ENCODE assay signal across 8 cellular contexts in genomic region chr7:130912086-130912909, GRCh38.
A peak's percentile ranks its signal among the peaks of the same experiment; 100 is the strongest.
DNase-seq lines count a peak whose midpoint lies in the region; ATAC-seq and TF ChIP-seq lines count a peak whose summit lies in the region.

No MANE protein-coding gene starts in this region.

- H4K20me1 ChIP-seq in DND-41 (ENCODE audit: insufficient read depth, low read length), result peaks cover 46% of the 10 kb centered on the region; the same call in 1 of the 2 replicates

- peak overlapping the region; percentile 65 for H3K9ac ChIP-seq in DND-41 (ENCODE audit: low read depth, low read length)

- H3K79me2 ChIP-seq in DND-41 (ENCODE audit: insufficient read depth, low read length), result peaks cover 88% of the 10 kb centered on the region

- TF ChIP-seq CTCF in DND-41 (IDR thresholded peaks at IDR 0.05; ENCODE audit: borderline replicate concordance, extremely low read depth, low read length, poor library complexity, severe bottlenecking) (no peak), WTC11 (IDR thresholded peaks at IDR 0.05) (no peak), fibroblast of the aortic adventitia (IDR thresholded peaks at IDR 0.05; ENCODE audit: insufficient read depth, low read length) (no peak)

- POLR2A ChIA-PET in WTC11 (lab: Charles Lee), result no interaction called here

- no peak overlapping the region for H3K4me3 Mint-ChIP-seq in WTC11

- H3K4me1 Mint-ChIP-seq in WTC11, result peaks cover 74% of the 10 kb centered on the region

- no peaks in the 10 kb centered on the region for H3K36me3 Mint-ChIP-seq in WTC11

- H3K27ac Mint-ChIP-seq in WTC11, result peak overlapping the region; percentile 69

- H3K9me3 ChIP-seq in DND-41 (ENCODE audit: insufficient read depth, low read length, severe bottlenecking), result no peaks in the 10 kb centered on the region

- no peaks in the 10 kb centered on the region for H3K27me3 Mint-ChIP-seq in WTC11 (ENCODE audit: low read depth)

- no peaks in the 10 kb centered on the region for H3K9me3 Mint-ChIP-seq in WTC11

- H3K4me3 ChIP-seq in DND-41 (ENCODE audit: low read depth in 1 of 2, low read length in 2 of 2), result peak overlapping the region; percentile 45 to 70
- H3K4me3 ChIP-seq in fibroblast of the aortic adventitia (ENCODE audit: low read depth, low read length), result peak overlapping the region; percentile 88
- peak overlapping the region; percentile 34 to 50 (median 37) for H3K4me3 ChIP-seq in skin epidermis

- ATAC-seq in DND-41 (ENCODE audit: insufficient read depth, low read depth) (peak; percentile 25), HG02759 (IDR thresholded peaks at IDR 0.05; ENCODE audit: unreplicated experiment) (peak; percentile 21), WTC11 (no peak)

- DNase-seq in DND-41 (no peak), WTC11 (ENCODE audit: low spot score) (no peak), fibroblast of the aortic adventitia (ENCODE audit: low read depth) (peak; percentile 90), DMS 273 (lab: John Stamatoyannopoulos, UW; ENCODE audit: unreplicated experiment) (no peak), GM03348 (ENCODE audit: low spot score) (no peak), DMS79 treated with DMSO at 0.1 percent for 48 hours (lab: John Stamatoyannopoulos, UW) (no peak)

- H3K27ac ChIP-seq in DND-41 (ENCODE audit: low read length), result peak overlapping the region; percentile 95
- H3K27ac ChIP-seq in skin epidermis, result peak overlapping the region in 20 of 21 experiments; percentile 43 to 95 (median 85)

- no peaks in the 10 kb centered on the region for H3K27me3 ChIP-seq in DND-41 (ENCODE audit: insufficient read depth, low read length, poor library complexity)

- H2AFZ ChIP-seq in DND-41 (ENCODE audit: low read depth, low read length), result no peak overlapping the region; the same call in 1 of the 2 replicates

- peaks cover 37% of the 10 kb centered on the region for H3K36me3 ChIP-seq in DND-41 (ENCODE audit: insufficient read depth, low read length)

- peak overlapping the region; percentile 83 for H3K4me2 ChIP-seq in DND-41 (ENCODE audit: insufficient read depth, low read length)

- CTCF ChIA-PET in WTC11 (lab: Charles Lee), result interaction anchor here (0.9 to 5.3 kb wide), 3 partner anchors 16 to 96 kb away, joined by 3 to 54 read pairs (median 4); no protein-coding TSS in a partner anchor

- H3K4me1 ChIP-seq in DND-41 (ENCODE audit: insufficient read depth, low read length), result peaks cover 58% of the 10 kb centered on the region

TF ChIP-seq in WTC11, 78 proteins besides CTCF, POLR2A, EP300 and RAD21:
- no peak for TF ChIP-seq MYBL2 (CRISPR knock-in tag; IDR thresholded peaks at IDR 0.05)
- no peak for TF ChIP-seq CREB1 (CRISPR knock-in tag; IDR thresholded peaks at IDR 0.05)
- TF ChIP-seq HMGA2 (CRISPR knock-in tag; IDR thresholded peaks at IDR 0.05), result no peak
- no peak for TF ChIP-seq ZNF219 (CRISPR knock-in tag; IDR thresholded peaks at IDR 0.05; ENCODE audit: borderline replicate concordance)
- no peak for TF ChIP-seq ZNF138 (CRISPR knock-in tag; conservative IDR thresholded peaks at IDR 0.05)
- no peak for TF ChIP-seq GABPB1 (CRISPR knock-in tag; IDR thresholded peaks at IDR 0.05)
- TF ChIP-seq ZMAT4 (CRISPR knock-in tag; IDR thresholded peaks at IDR 0.05), result no peak
- TF ChIP-seq ZNF416 (CRISPR knock-in tag; IDR thresholded peaks at IDR 0.05), result no peak
- TF ChIP-seq, protein P1, sequence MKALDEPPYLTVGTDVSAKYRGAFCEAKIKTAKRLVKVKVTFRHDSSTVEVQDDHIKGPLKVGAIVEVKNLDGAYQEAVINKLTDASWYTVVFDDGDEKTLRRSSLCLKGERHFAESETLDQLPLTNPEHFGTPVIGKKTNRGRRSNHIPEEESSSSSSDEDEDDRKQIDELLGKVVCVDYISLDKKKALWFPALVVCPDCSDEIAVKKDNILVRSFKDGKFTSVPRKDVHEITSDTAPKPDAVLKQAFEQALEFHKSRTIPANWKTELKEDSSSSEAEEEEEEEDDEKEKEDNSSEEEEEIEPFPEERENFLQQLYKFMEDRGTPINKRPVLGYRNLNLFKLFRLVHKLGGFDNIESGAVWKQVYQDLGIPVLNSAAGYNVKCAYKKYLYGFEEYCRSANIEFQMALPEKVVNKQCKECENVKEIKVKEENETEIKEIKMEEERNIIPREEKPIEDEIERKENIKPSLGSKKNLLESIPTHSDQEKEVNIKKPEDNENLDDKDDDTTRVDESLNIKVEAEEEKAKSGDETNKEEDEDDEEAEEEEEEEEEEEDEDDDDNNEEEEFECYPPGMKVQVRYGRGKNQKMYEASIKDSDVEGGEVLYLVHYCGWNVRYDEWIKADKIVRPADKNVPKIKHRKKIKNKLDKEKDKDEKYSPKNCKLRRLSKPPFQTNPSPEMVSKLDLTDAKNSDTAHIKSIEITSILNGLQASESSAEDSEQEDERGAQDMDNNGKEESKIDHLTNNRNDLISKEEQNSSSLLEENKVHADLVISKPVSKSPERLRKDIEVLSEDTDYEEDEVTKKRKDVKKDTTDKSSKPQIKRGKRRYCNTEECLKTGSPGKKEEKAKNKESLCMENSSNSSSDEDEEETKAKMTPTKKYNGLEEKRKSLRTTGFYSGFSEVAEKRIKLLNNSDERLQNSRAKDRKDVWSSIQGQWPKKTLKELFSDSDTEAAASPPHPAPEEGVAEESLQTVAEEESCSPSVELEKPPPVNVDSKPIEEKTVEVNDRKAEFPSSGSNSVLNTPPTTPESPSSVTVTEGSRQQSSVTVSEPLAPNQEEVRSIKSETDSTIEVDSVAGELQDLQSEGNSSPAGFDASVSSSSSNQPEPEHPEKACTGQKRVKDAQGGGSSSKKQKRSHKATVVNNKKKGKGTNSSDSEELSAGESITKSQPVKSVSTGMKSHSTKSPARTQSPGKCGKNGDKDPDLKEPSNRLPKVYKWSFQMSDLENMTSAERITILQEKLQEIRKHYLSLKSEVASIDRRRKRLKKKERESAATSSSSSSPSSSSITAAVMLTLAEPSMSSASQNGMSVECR (CRISPR knock-in tag; IDR thresholded peaks at IDR 0.05; ENCODE audit: borderline replicate concordance), result no peak
- TF ChIP-seq ETV6 (CRISPR knock-in tag; IDR thresholded peaks at IDR 0.05), result no peak
- no peak for TF ChIP-seq FOXJ3 (CRISPR knock-in tag; IDR thresholded peaks at IDR 0.05; ENCODE audit: borderline replicate concordance)
- no peak for TF ChIP-seq ZNF232 (CRISPR knock-in tag; IDR thresholded peaks at IDR 0.05)
- TF ChIP-seq, protein P2, sequence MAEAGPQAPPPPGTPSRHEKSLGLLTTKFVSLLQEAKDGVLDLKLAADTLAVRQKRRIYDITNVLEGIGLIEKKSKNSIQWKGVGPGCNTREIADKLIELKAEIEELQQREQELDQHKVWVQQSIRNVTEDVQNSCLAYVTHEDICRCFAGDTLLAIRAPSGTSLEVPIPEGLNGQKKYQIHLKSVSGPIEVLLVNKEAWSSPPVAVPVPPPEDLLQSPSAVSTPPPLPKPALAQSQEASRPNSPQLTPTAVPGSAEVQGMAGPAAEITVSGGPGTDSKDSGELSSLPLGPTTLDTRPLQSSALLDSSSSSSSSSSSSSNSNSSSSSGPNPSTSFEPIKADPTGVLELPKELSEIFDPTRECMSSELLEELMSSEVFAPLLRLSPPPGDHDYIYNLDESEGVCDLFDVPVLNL (CRISPR knock-in tag; IDR thresholded peaks at IDR 0.05; ENCODE audit: borderline replicate concordance, low read depth), result no peak
- no peak for TF ChIP-seq FOXK1 (CRISPR knock-in tag; IDR thresholded peaks at IDR 0.05)
- no peak for TF ChIP-seq USF1 (CRISPR knock-in tag; IDR thresholded peaks at IDR 0.05)
- no peak for TF ChIP-seq NFYB (CRISPR knock-in tag; conservative IDR thresholded peaks at IDR 0.05; ENCODE audit: low read depth)
- TF ChIP-seq SMAD4 (CRISPR knock-in tag; IDR thresholded peaks at IDR 0.05), result no peak

Comparison
In these comparisons a context has a peak if more than half of its experiments do, and no peak if none do; other contexts are left out.
1. H3K4me3 ChIP-seq: peak in every context shown above with its lines; median percentile 88 in fibroblast of the aortic adventitia; 58 in DND-41; 37 in skin epidermis.